ENCODE assay signal across 12 cellular contexts in genomic region chr13:49314344-49314882, GRCh38.
DNase-seq lines count a peak whose midpoint lies in the region; ATAC-seq, FAIRE-seq and TF ChIP-seq lines count a peak whose summit lies in the region.
"Had no signal": no experiment of that assay in that cellular context is flagged by ENCODE, and none has a peak within 500 bp of the region (broad histone marks: within the 10 kb centered on the region; RNA-seq: fewer than 3 reads in every experiment).

No MANE protein-coding gene starts in this region.

- no peak for TF ChIP-seq POLR2A in GM12892 (IDR thresholded peaks at IDR 0.05; ENCODE audit: low read depth, low read length)

- H3K4me3 ChIP-seq in adipocyte (ENCODE audit: low read length) (peak overlapping the region; percentile 14), skeletal muscle tissue (ENCODE audit: low read length in 3 of 3) (no peak overlapping the region), A673 (ENCODE audit: low read depth, low read length, poor library complexity, severe bottlenecking) (no peak overlapping the region)

- no peaks in the 10 kb centered on the region for H3K9me3 ChIP-seq in adipocyte (ENCODE audit: control insufficient read depth, low read length)
- no peaks in the 10 kb centered on the region for H3K9me3 ChIP-seq in skeletal muscle tissue (ENCODE audit: control insufficient read depth in 3 of 3, low read length in 3 of 3)
- H3K9me3 ChIP-seq in A673 (ENCODE audit: low read depth, low read length, poor library complexity, severe bottlenecking) = no peaks in the 10 kb centered on the region

- H3K36me3 ChIP-seq in adipocyte (ENCODE audit: control insufficient read depth, insufficient read depth, low read length, severe bottlenecking) = no peaks in the 10 kb centered on the region
- peaks cover 0 to 3% (median 2%) of the 10 kb centered on the region in 3 donors for H3K36me3 ChIP-seq in skeletal muscle tissue (ENCODE audit: control insufficient read depth in 3 of 3, insufficient read depth in 3 of 3, low read length in 3 of 3)
- H3K36me3 ChIP-seq in A673 (ENCODE audit: insufficient read depth, low read length, poor library complexity, severe bottlenecking) = no peaks in the 10 kb centered on the region

- BruUV-seq in A673 (replicated peaks; lab: Mats Ljungman, UMichigan) = no TSS peak

- peak overlapping the region; percentile 60 for H3K27ac ChIP-seq in skeletal muscle tissue (ENCODE audit: low read depth, low read length)
- H3K27ac ChIP-seq in A673 (ENCODE audit: low read depth, low read length, poor library complexity, severe bottlenecking) = no peak overlapping the region

- DNase-seq in GM12892 (ENCODE audit: insufficient read length) (no peak), adipocyte (ENCODE audit: low read depth) (no peak), left ventricle myocardium superior (no peak), A673 (ENCODE audit: low spot score) (no peak), HUDEP-2 (lab: John Stamatoyannopoulos, UW; ENCODE audit: unreplicated experiment in 76 of 76) (no peak)
- DNase-seq: activated CD4-positive, alpha-beta T cell treated with anti-CD3 and anti-CD28 coated beads for 1 hour; DMS153; Kasumi-1; stimulated activated naive CD8-positive, alpha-beta T cell treated with anti-CD3 and anti-CD28 coated beads, Interleukin-15, amount 100 ng/mL, for 72 hours had no signal

- H3K9ac ChIP-seq in adipocyte (ENCODE audit: low read length) = peak overlapping the region; percentile 82
- H3K9ac ChIP-seq in skeletal muscle tissue (ENCODE audit: low read depth in 1 of 3, low read length in 3 of 3) = no peak overlapping the region

- ATAC-seq in left ventricle myocardium superior (peak; percentile 5), GM21526 (IDR thresholded peaks at IDR 0.05; ENCODE audit: low FRiP score, unreplicated experiment) (no peak), HG03097 (IDR thresholded peaks at IDR 0.05; ENCODE audit: low FRiP score, unreplicated experiment) (no peak)
- ATAC-seq: stimulated activated naive CD8-positive, alpha-beta T cell treated with anti-CD3 and anti-CD28 coated beads, Interleukin-15, amount 100 ng/mL, for 72 hours had no signal

- H3K4me1 ChIP-seq in adipocyte (ENCODE audit: control insufficient read depth, insufficient read depth, low read length) (peaks cover 25% of the 10 kb centered on the region), skeletal muscle tissue (ENCODE audit: control insufficient read depth in 3 of 3, insufficient read depth in 3 of 3, low read length in 3 of 3) (peaks cover 0 to 12% (median 9%) of the 10 kb centered on the region in 3 donors), A673 (ENCODE audit: insufficient read depth, low read length, poor library complexity, severe bottlenecking) (peaks cover 5% of the 10 kb centered on the region)

- POLR2A ChIA-PET in A673 (lab: Charles Lee; ENCODE audit: low non-redundant PET) = no interaction called here

- H3K27me3 ChIP-seq in adipocyte (replicated peaks; ENCODE audit: control insufficient read depth, insufficient read depth, low read length) (no peaks in the 10 kb centered on the region), skeletal muscle tissue (ENCODE audit: control insufficient read depth in 3 of 3, insufficient read depth in 3 of 3, low read length in 3 of 3) (no peaks in the 10 kb centered on the region), A673 (replicated peaks; ENCODE audit: insufficient read depth, low read depth, low read length, poor library complexity) (no peaks in the 10 kb centered on the region)

- peak; percentile 38 for FAIRE-seq in GM12892 (lab: Jason Lieb, UNC)

- intact Hi-C loops in left ventricle myocardium superior (cut with micrococcal nuclease) = no loop called here
- intact Hi-C loops in A673 (cut with micrococcal nuclease; ENCODE audit: unreplicated experiment) = no loop called here

- TF ChIP-seq CTCF in A673 (conservative IDR thresholded peaks at IDR 0.05; ENCODE audit: low read depth, low read length) = no peak

- CTCF ChIA-PET in A673 (lab: Charles Lee) = no interaction called here
